ENCODE assay signal across 11 cellular contexts in the genomic region with DNA sequence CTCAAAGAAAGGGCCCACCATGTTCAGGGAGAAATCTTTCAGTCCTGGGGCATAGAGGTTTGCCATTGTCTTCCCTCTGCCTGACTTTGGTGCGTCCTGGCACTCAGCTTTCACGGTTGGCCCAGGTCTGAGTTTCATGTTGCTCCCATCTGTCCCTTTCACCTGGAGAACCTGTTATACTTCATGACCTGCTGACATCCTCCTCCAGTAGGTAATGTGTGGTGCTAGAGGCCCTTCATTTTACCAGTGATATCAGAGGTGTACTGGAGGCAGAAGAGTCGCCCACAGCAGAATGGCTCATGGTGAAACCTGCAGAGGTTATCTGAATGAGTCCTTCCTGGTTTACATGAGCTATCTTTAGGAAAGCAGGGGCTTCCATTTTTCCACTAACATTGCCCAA.
DNase-seq lines count a peak whose midpoint lies in the region; ATAC-seq and TF ChIP-seq lines count a peak whose summit lies in the region.
"Had no signal": no experiment of that assay in that cellular context is flagged by ENCODE, and none has a peak within 500 bp of the region (broad histone marks: within the 10 kb centered on the region; RNA-seq: fewer than 3 reads in every experiment).

No MANE protein-coding gene starts in this region.

- peak overlapping the region; percentile 85 for H2BK15ac ChIP-seq in IMR-90 (ENCODE audit: low read depth, low read length)

- peak overlapping the region; percentile 79 for H2AFZ ChIP-seq in IMR-90 (replicated peaks; ENCODE audit: low read length, poor library complexity)

- H2BK120ac ChIP-seq in IMR-90 (ENCODE audit: low read depth, low read length), result peak overlapping the region; percentile 76

- H3K36me3 Mint-ChIP-seq in type B pancreatic cell, result no peaks in the 10 kb centered on the region

- ATAC-seq in IMR-90 (ENCODE audit: low read depth), result no peak; the same call in 1 of the 2 replicates
- ATAC-seq in lung (ENCODE audit: insufficient read depth, low FRiP score), result peak; percentile 19
- no peak for ATAC-seq in GM21717 (IDR thresholded peaks at IDR 0.05; ENCODE audit: unreplicated experiment)

- H4K20me1 ChIP-seq in IMR-90 (ENCODE audit: insufficient read depth, low read length), result peaks cover 7% of the 10 kb centered on the region; the same call in 1 of the 2 replicates
- H4K20me1 ChIP-seq: BLaER1 treated with 17β-estradiol and CSF1 and Interleukin-3, amounts not matched to agents 10 nM and 100 nM had no signal

- H3K27ac ChIP-seq in IMR-90 (ENCODE audit: insufficient read depth, low read length), result peak overlapping the region; percentile 46; the same call in 1 of the 2 replicates
- H3K27ac ChIP-seq in breast epithelium, result peak overlapping the region; percentile 81 to 88
- no peak overlapping the region for H3K27ac ChIP-seq in lung (ENCODE audit: low read depth in 1 of 2, low read length in 1 of 2)
- H3K27ac ChIP-seq: BLaER1 treated with 17β-estradiol and CSF1 and Interleukin-3, amounts not matched to agents 10 nM and 100 nM had no signal

- DNase-seq in IMR-90 (no peak), breast epithelium (ENCODE audit: low spot score in 2 of 2) (no peak), lung (ENCODE audit: low spot score) (no peak), type B pancreatic cell (ENCODE audit: extremely low spot score, unreplicated experiment) (no peak), A172 (ENCODE audit: low spot score) (no peak), germinal center (ENCODE audit: low spot score) (no peak)
- DNase-seq: activated CD8-positive, alpha-beta memory T cell treated with anti-CD3 and anti-CD28 coated beads for 24 hours; cortex of kidney had no signal

- H3K14ac ChIP-seq in IMR-90 (replicated peaks; ENCODE audit: low read depth, low read length), result no peak overlapping the region

- no peaks in the 10 kb centered on the region for H3K79me1 ChIP-seq in IMR-90 (ENCODE audit: low read depth in 1 of 2, low read length in 2 of 2)

- H3K4me2 ChIP-seq in IMR-90 (ENCODE audit: low read depth, low read length), result 0 out of 2 replicates have a peak overlapping the region, but pooled peaks have one; percentile 32
- H3K4me2 ChIP-seq: BLaER1 treated with 17β-estradiol and CSF1 and Interleukin-3, amounts not matched to agents 10 nM and 100 nM had no signal

- TF ChIP-seq POLR2A in IMR-90 (IDR thresholded peaks at IDR 0.05; ENCODE audit: low read depth, low read length), result no peak
- TF ChIP-seq POLR2A in breast epithelium (IDR thresholded peaks at IDR 0.05), result no peak

- intact Hi-C loops in IMR-90 (cut with micrococcal nuclease) (no loop called here), breast epithelium (cut with DNase I; ENCODE audit: low total_unique reads) (no loop called here)

- H3K4me1 ChIP-seq in IMR-90 (ENCODE audit: control insufficient read depth, insufficient read depth, low read length), result peaks cover 28% of the 10 kb centered on the region
- peaks cover 0 to 17% of the 10 kb centered on the region in 2 donors for H3K4me1 ChIP-seq in breast epithelium
- peaks cover 0 to 5% of the 10 kb centered on the region in 2 donors for H3K4me1 ChIP-seq in lung (ENCODE audit: control insufficient read depth in 2 of 2, insufficient read depth in 2 of 2, low read length in 2 of 2)

- no TSS peak for BruUV-seq in IMR-90 (replicated peaks; lab: Mats Ljungman, UMichigan)

- peak overlapping the region; percentile 56 for H2AK9ac ChIP-seq in IMR-90 (replicated peaks; ENCODE audit: low read depth, low read length, poor library complexity)

- no peaks in the 10 kb centered on the region for H3K36me3 ChIP-seq in IMR-90 (ENCODE audit: control insufficient read depth, insufficient read depth, low read length)
- no peaks in the 10 kb centered on the region for H3K36me3 ChIP-seq in breast epithelium
- H3K36me3 ChIP-seq in lung (ENCODE audit: control insufficient read depth in 2 of 2, insufficient read depth in 2 of 2, low read length in 2 of 2), result no peaks in the 10 kb centered on the region
- H3K36me3 ChIP-seq: BLaER1 treated with 17β-estradiol and CSF1 and Interleukin-3, amounts not matched to agents 10 nM and 100 nM had no signal

- H3K4me3 Mint-ChIP-seq in type B pancreatic cell, result no peak overlapping the region
- H3K4me3 Mint-ChIP-seq: stimulated activated naive CD8-positive, alpha-beta T cell treated with anti-CD3 and anti-CD28 coated beads, Interleukin-15, Interleukin-2, amounts not matched to agents 100 ng/mL and 50 ng/mL, for 24 hours had no signal

- no CpG with 5 or more reads among the region's 3 CpGs for WGBS in IMR-90 (ENCODE audit: extremely low coverage in 2 of 2, insufficient read length in 1 of 2), 2 experiments
- 95 to 99% methylated on average over 3 of the region's 3 CpGs for WGBS in lung, 2 donors

- in situ Hi-C loops in IMR-90 (cut with MboI; ENCODE audit: low sequenced_read_pairs), result no loop called here

- POLR2A ChIA-PET in IMR-90 (lab: Charles Lee; ENCODE audit: unreplicated experiment), result no interaction called here

- H3K4me1 Mint-ChIP-seq in type B pancreatic cell (ENCODE audit: unreplicated experiment), result peaks cover 45% of the 10 kb centered on the region

- H4K91ac ChIP-seq in IMR-90 (ENCODE audit: insufficient read depth, low read depth, low read length), result peak overlapping the region; percentile 51; the same call in 1 of the 2 replicates

- dilution Hi-C loops in IMR-90 (cut with HindIII; ENCODE audit: low sequenced_read_pairs, unreplicated experiment), result no loop called here

- H2BK5ac ChIP-seq in IMR-90 (ENCODE audit: low read depth, low read length, poor library complexity, severe bottlenecking), result no peak overlapping the region

- TF ChIP-seq RAD21 in IMR-90 (IDR thresholded peaks at IDR 0.05; ENCODE audit: low read length), result no peak

- H3K4me3 ChIP-seq in IMR-90 (ENCODE audit: insufficient read depth, low read depth, low read length), result no peak overlapping the region
- no peak overlapping the region for H3K4me3 ChIP-seq in breast epithelium
- no peak overlapping the region for H3K4me3 ChIP-seq in lung
- H3K4me3 ChIP-seq: BLaER1 treated with 17β-estradiol and CSF1 and Interleukin-3, amounts not matched to agents 10 nM and 100 nM had no signal

- no peak overlapping the region for H3K56ac ChIP-seq in IMR-90 (ENCODE audit: extremely low read depth, insufficient read depth, low read length)

- peaks cover 17% of the 10 kb centered on the region for H3K9me1 ChIP-seq in IMR-90 (ENCODE audit: insufficient read depth, low read length)

- TF ChIP-seq CTCF in IMR-90 (conservative IDR thresholded peaks at IDR 0.05; ENCODE audit: low read depth, low read length) (no peak), breast epithelium (IDR thresholded peaks at IDR 0.05) (no peak), lung (IDR thresholded peaks at IDR 0.05; ENCODE audit: control extremely low read depth, extremely low read depth) (no peak), type B pancreatic cell (conservative IDR thresholded peaks at IDR 0.05) (no peak)

- no peaks in the 10 kb centered on the region for H3K9me3 Mint-ChIP-seq in type B pancreatic cell
- H3K9me3 Mint-ChIP-seq: stimulated activated naive CD8-positive, alpha-beta T cell treated with anti-CD3 and anti-CD28 coated beads, Interleukin-15, Interleukin-2, amounts not matched to agents 100 ng/mL and 50 ng/mL, for 24 hours had no signal

- H3K9ac ChIP-seq in IMR-90 (ENCODE audit: low read depth, low read length), result no peak overlapping the region
- H3K9ac ChIP-seq: BLaER1 treated with 17β-estradiol and CSF1 and Interleukin-3, amounts not matched to agents 10 nM and 100 nM had no signal

- no peak overlapping the region for H3K23ac ChIP-seq in IMR-90 (ENCODE audit: low read depth, low read length)

- H4K8ac ChIP-seq in IMR-90 (ENCODE audit: low read depth in 2 of 2, low read length in 2 of 2), result peak overlapping the region in 1 of 2 experiments; percentile 43; a peak in 1 of 4 replicates

- peak overlapping the region; percentile 78 for H2AK5ac ChIP-seq in IMR-90 (ENCODE audit: low read depth, low read length)

- H2BK20ac ChIP-seq in IMR-90 (ENCODE audit: low read depth, low read length), result peak overlapping the region; percentile 79; the same call in 1 of the 2 replicates

- H3K4ac ChIP-seq in IMR-90 (ENCODE audit: low read depth, low read length), result peak overlapping the region; percentile 62

- no peak overlapping the region; the same call in 1 of the 2 replicates for H3K18ac ChIP-seq in IMR-90 (ENCODE audit: low read depth, low read length)

- H3K27me3 ChIP-seq in IMR-90 (ENCODE audit: control insufficient read depth, insufficient read depth, low read length) (peaks cover 12% of the 10 kb centered on the region), breast epithelium (peaks cover 0 to 3% of the 10 kb centered on the region in 2 donors), lung (ENCODE audit: control insufficient read depth, insufficient read depth) (no peaks in the 10 kb centered on the region)

- CTCF ChIA-PET in IMR-90 (lab: Yijun Ruan, JAX), result interaction anchor here (0.6 to 2.3 kb wide), 3 partner anchors 24 to 1824 kb away, joined by 3 to 6 read pairs (median 4); no protein-coding TSS in a partner anchor

- peaks cover 42% of the 10 kb centered on the region for H3K27me3 Mint-ChIP-seq in type B pancreatic cell

- peak overlapping the region; percentile 13 for H3K27ac Mint-ChIP-seq in type B pancreatic cell
- H3K27ac Mint-ChIP-seq: stimulated activated naive CD8-positive, alpha-beta T cell treated with anti-CD3 and anti-CD28 coated beads, Interleukin-15, Interleukin-2, amounts not matched to agents 100 ng/mL and 50 ng/mL, for 24 hours had no signal

- H4K5ac ChIP-seq in IMR-90 (ENCODE audit: low read depth, low read length), result no peak overlapping the region

- H3K9me3 ChIP-seq in IMR-90 (ENCODE audit: control insufficient read depth, insufficient read depth, low read length), result no peaks in the 10 kb centered on the region
- H3K9me3 ChIP-seq in breast epithelium, result no peaks in the 10 kb centered on the region
- H3K9me3 ChIP-seq in lung (ENCODE audit: control insufficient read depth in 2 of 2, insufficient read depth in 1 of 2, low read length in 1 of 2), result no peaks in the 10 kb centered on the region

TF ChIP-seq in IMR-90, 13 proteins besides CTCF, POLR2A, EP300 and RAD21 (continues in another document):
- TF ChIP-seq MAZ (IDR thresholded peaks at IDR 0.05; ENCODE audit: borderline replicate concordance, low read depth, low read length) (no peak), MXI1 (IDR thresholded peaks at IDR 0.05; ENCODE audit: borderline replicate concordance, low read depth, low read length) (no peak), MAFK (IDR thresholded peaks at IDR 0.05; ENCODE audit: low read depth, low read length) (no peak), FOS (IDR thresholded peaks at IDR 0.05; ENCODE audit: low read depth, low read length) (no peak), CEBPB (IDR thresholded peaks at IDR 0.05; ENCODE audit: low read depth, low read length) (no peak), NFE2L2 (IDR thresholded peaks at IDR 0.05; ENCODE audit: low read depth, low read length) (no peak)
- TF ChIP-seq, protein P1, sequence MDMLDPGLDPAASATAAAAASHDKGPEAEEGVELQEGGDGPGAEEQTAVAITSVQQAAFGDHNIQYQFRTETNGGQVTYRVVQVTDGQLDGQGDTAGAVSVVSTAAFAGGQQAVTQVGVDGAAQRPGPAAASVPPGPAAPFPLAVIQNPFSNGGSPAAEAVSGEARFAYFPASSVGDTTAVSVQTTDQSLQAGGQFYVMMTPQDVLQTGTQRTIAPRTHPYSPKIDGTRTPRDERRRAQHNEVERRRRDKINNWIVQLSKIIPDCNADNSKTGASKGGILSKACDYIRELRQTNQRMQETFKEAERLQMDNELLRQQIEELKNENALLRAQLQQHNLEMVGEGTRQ (IDR thresholded peaks at IDR 0.05; ENCODE audit: low read depth, low read length), result no peak

Comparison
In these comparisons a context has a peak if more than half of its experiments do, and no peak if none do; other contexts are left out.
1. H3K27ac ChIP-seq: peak in IMR-90 (single experiment) and breast epithelium (2 of 2); none in lung (0 of 2).